ENCODE assay signal across 1 cellular context in genomic region chr1:6258675-6259074, GRCh38.
TF ChIP-seq lines count a peak whose summit lies in the region.

No MANE protein-coding gene starts in this region.

TF ChIP-seq in HepG2, 621 proteins besides CTCF, POLR2A, EP300 and RAD21:
- TF ChIP-seq ERF (CRISPR knock-in tag; IDR thresholded peaks at IDR 0.05) (no peak), TBP (CRISPR knock-in tag; IDR thresholded peaks at IDR 0.05) (no peak), SKIL (CRISPR knock-in tag; IDR thresholded peaks at IDR 0.05; ENCODE audit: borderline replicate concordance) (0 out of 2 replicates have a peak, but pooled peaks have one; percentile 17), PLRG1 (conservative IDR thresholded peaks at IDR 0.05) (no peak), NR3C1 (CRISPR knock-in tag; IDR thresholded peaks at IDR 0.05) (no peak), KAT8 (CRISPR knock-in tag; IDR thresholded peaks at IDR 0.05) (no peak), HNF4G (IDR thresholded peaks at IDR 0.05; ENCODE audit: borderline replicate concordance, low read depth, low read length) (no peak), HNF4G (CRISPR knock-in tag; IDR thresholded peaks at IDR 0.05; ENCODE audit: borderline replicate concordance, low read depth) (no peak), ZMYM3 (CRISPR knock-in tag; IDR thresholded peaks at IDR 0.05) (peak; percentile 60; the same call in 1 of the 2 replicates), ZNF282 (IDR thresholded peaks at IDR 0.05; ENCODE audit: partially characterized antibody) (no peak), SRSF4 (IDR thresholded peaks at IDR 0.05; ENCODE audit: low read depth, low read length, poor library complexity, severe bottlenecking) (no peak)
